In genomic region chr19:30227661-30228112, GRCh38 we compare ENCODE assay signal across 8 cellular contexts.
A peak's percentile ranks its signal among the peaks of the same experiment; 100 is the strongest.
DNase-seq lines count a peak whose midpoint lies in the region; ATAC-seq and TF ChIP-seq lines count a peak whose summit lies in the region.

No MANE protein-coding gene starts in this region.

- H3K4me3 ChIP-seq in NB4 (ENCODE audit: low read depth, low read length) (no peak overlapping the region), fibroblast of the aortic adventitia (ENCODE audit: low read depth, low read length) (peak overlapping the region; percentile 63), upper lobe of left lung (peak overlapping the region in 3 of 4 donors; percentile 48 to 70 (median 65))

- TF ChIP-seq EP300 in upper lobe of left lung (IDR thresholded peaks at IDR 0.05), result no peak

- H3K9me3 Mint-ChIP-seq in nephron progenitor cell, result no peaks in the 10 kb centered on the region

- 2 to 4% methylated on average over 7 to 26 of the region's 57 CpGs for WGBS in upper lobe of left lung, 2 donors

- TF ChIP-seq POLR2A in NB4 (IDR thresholded peaks at IDR 0.05; ENCODE audit: extremely low read depth, insufficient read length), result no peak
- TF ChIP-seq POLR2A in upper lobe of left lung (IDR thresholded peaks at IDR 0.05), result no peak

- peaks cover 96% of the 10 kb centered on the region for H3K27me3 Mint-ChIP-seq in nephron progenitor cell (ENCODE audit: low read depth, poor library complexity)

- ATAC-seq in GM21825 (IDR thresholded peaks at IDR 0.05; ENCODE audit: unreplicated experiment) (peak; percentile 77), upper lobe of left lung (ENCODE audit: low FRiP score in 2 of 2) (peak in 1 of 2 donors; percentile 85)

- H3K4me3 Mint-ChIP-seq in nephron progenitor cell, result peak overlapping the region; percentile 86

- no peaks in the 10 kb centered on the region for H3K36me3 ChIP-seq in upper lobe of left lung

- no peak overlapping the region for H3K27ac Mint-ChIP-seq in nephron progenitor cell

- peaks cover 0 to 53% (median 27%) of the 10 kb centered on the region in 4 donors for H3K27me3 ChIP-seq in upper lobe of left lung

- no peak for TF ChIP-seq CTCF in NB4 (IDR thresholded peaks at IDR 0.05; ENCODE audit: low read depth, low read length)
- TF ChIP-seq CTCF in fibroblast of the aortic adventitia (IDR thresholded peaks at IDR 0.05; ENCODE audit: insufficient read depth, low read length), result peak; percentile 49
- TF ChIP-seq CTCF in nephron progenitor cell (IDR thresholded peaks at IDR 0.05), result peak; percentile 44
- peak; percentile 36 to 76 (median 64) for TF ChIP-seq CTCF in upper lobe of left lung (IDR thresholded peaks at IDR 0.05)

- DNase-seq in GM03348 (ENCODE audit: low spot score), result peak; percentile 92
- DNase-seq in NB4 (ENCODE audit: low read depth), result peak; percentile 58
- peak; percentile 15 for DNase-seq in activated CD8-positive, alpha-beta memory T cell treated with anti-CD3 and anti-CD28 coated beads, Interleukin-2, amount 50 U/mL, for 24 hours (ENCODE audit: extremely low read depth)
- DNase-seq in fibroblast of the aortic adventitia (ENCODE audit: low read depth), result peak; percentile 17
- DNase-seq in nephron progenitor cell, result peak; percentile 89
- peak; percentile 39 to 93 for DNase-seq in upper lobe of left lung
- DNase-seq in SHP77 (lab: John Stamatoyannopoulos, UW), result no peak

- H3K36me3 Mint-ChIP-seq in nephron progenitor cell (ENCODE audit: low read depth), result no peaks in the 10 kb centered on the region

- H3K27ac ChIP-seq in upper lobe of left lung, result no peak overlapping the region

- peaks cover 23 to 44% (median 37%) of the 10 kb centered on the region in 4 donors for H3K4me1 ChIP-seq in upper lobe of left lung

- H3K4me1 Mint-ChIP-seq in nephron progenitor cell, result peaks cover 57% of the 10 kb centered on the region

- H3K9me3 ChIP-seq in upper lobe of left lung, result no peaks in the 10 kb centered on the region

Comparison
In these comparisons a context has a peak if more than half of its experiments do, and no peak if none do; other contexts are left out.
1. DNase-seq: peak in GM03348 (single experiment), NB4 (single experiment), activated CD8-positive, alpha-beta memory T cell treated with anti-CD3 and anti-CD28 coated beads, Interleukin-2, amount 50 U/mL, for 24 hours (single experiment), fibroblast of the aortic adventitia (single experiment), nephron progenitor cell (single experiment) and upper lobe of left lung (2 of 2); none in SHP77 (0 of 2).